ENCODE assay signal across 36 cellular contexts in the genomic region with DNA sequence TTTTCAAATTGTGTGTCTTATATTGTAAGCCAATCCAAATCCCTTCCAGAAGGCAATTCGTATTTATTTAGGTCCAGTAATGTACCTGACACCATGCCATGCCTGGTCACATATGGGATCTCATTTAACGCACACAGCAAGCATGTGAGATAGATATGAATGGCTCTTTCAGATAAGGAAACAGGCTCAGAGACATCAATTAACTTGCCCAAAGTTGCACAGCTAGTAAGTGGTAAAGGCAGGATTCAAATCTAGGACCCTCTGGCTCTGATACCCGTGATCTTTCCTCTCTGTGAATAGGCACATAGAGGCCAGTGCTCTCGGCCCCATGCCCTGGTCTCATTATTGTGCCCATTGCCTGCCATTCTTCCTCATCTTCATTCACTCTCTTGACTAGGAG. TPM values are rescaled to one million over a fixed set of nuclear protein-coding genes. Genes with fewer than 3 reads are reported as not detected.
"Had no signal": no experiment of that assay in that cellular context is flagged by ENCODE, and none has a peak within 500 bp of the region (broad histone marks: within the 10 kb centered on the region; RNA-seq: fewer than 3 reads in every experiment).

No MANE protein-coding gene starts in this region.

- H3K9me3 ChIP-seq: adrenal gland, body of pancreas, breast epithelium had no signal

- H3K27ac ChIP-seq: adrenal gland, body of pancreas, brain microvascular endothelial cell, breast epithelium, VCaP had no signal

- H3K4me1 ChIP-seq: adrenal gland, body of pancreas, breast epithelium had no signal

- H3K27me3 ChIP-seq: adrenal gland, body of pancreas, brain microvascular endothelial cell, breast epithelium had no signal

- ATAC-seq: activated CD8-positive, alpha-beta T cell treated with anti-CD3 and anti-CD28 coated beads for 36 hours; activated naive CD4-positive, alpha-beta T cell treated with anti-CD3 and anti-CD28 coated beads, Interleukin-2, amount 50 U/mL, for 72 hours; activated T-cell treated with anti-CD3 and anti-CD28 coated beads, Interleukin-2, amount 50 U/mL, for 4 hours; activated T-cell treated with anti-CD3 and anti-CD28 coated beads, Interleukin-2, amount 50 U/mL, for 72 hours; activated T-helper 17 cell treated with anti-CD3 and anti-CD28 coated beads, Interleukin-2, amount 50 U/mL, for 72 hours; body of pancreas had no signal

- H3K36me3 ChIP-seq: adrenal gland, brain microvascular endothelial cell, breast epithelium had no signal

- H3K4me3 ChIP-seq: adrenal gland, body of pancreas, breast epithelium had no signal

- FAIRE-seq: astrocyte, colon, TTC549 had no signal

- DNase-seq: activated B cell treated with CpG ODN at 0.5 μM for 24 hours; activated CD4-positive, alpha-beta memory T cell treated with anti-CD3 and anti-CD28 coated beads for 36 hours; activated CD4-positive, alpha-beta T cell treated with anti-CD3 and anti-CD28 coated beads for 4 hours; activated CD4-positive, alpha-beta T cell treated with anti-CD3 and anti-CD28 coated beads, Interleukin-2, amount 10 ng/mL, durations not matched to agents 24 days and 14 days; activated CD4-positive, alpha-beta T cell treated with anti-CD3 and anti-CD28 coated beads, Interleukin-2, amount 50 U/mL, for 1 hour; activated CD4-positive, alpha-beta T cell treated with anti-CD3 and anti-CD28 coated beads, Interleukin-2, amount 50 U/mL, for 4 hours; activated CD4-positive, CD25-positive, alpha-beta regulatory T cell treated with anti-CD3 and anti-CD28 coated beads, Interleukin-2, amount 50 U/mL, for 72 hours; activated CD8-positive, alpha-beta memory T cell treated with anti-CD3 and anti-CD28 coated beads, Interleukin-2, amount 50 U/mL, for 4 hours; activated CD8-positive, alpha-beta T cell treated with anti-CD3 and anti-CD28 coated beads for 36 hours; activated effector memory CD4-positive, alpha-beta T cell treated with anti-CD3 and anti-CD28 coated beads, Interleukin-2, amount 50 U/mL, for 16 hours; activated gamma-delta T cell treated with Interleukin-2 at 50 U/mL for 16 hours; activated naive CD4-positive, alpha-beta T cell; activated naive CD4-positive, alpha-beta T cell treated with anti-CD3 and anti-CD28 coated beads for 36 hours; activated naive CD4-positive, alpha-beta T cell treated with anti-CD3 and anti-CD28 coated beads, Interleukin-2, amount 50 U/mL, for 16 hours; activated naive CD8-positive, alpha-beta T cell treated with anti-CD3 and anti-CD28 coated beads for 36 hours; activated T-cell treated with anti-CD3 and anti-CD28 coated beads for 4 hours; activated T-cell treated with anti-CD3 and anti-CD28 coated beads, Interleukin-2, amount 50 U/mL, for 1 hour; activated T-cell treated with anti-CD3 and anti-CD28 coated beads, Interleukin-2, amount 50 U/mL, for 4 hours; activated T-cell treated with anti-CD3 and anti-CD28 coated beads, Interleukin-2, amount 50 U/mL, for 72 hours; adrenal gland; amniotic stem cell; body of pancreas; brain microvascular endothelial cell; central memory CD4-positive, alpha-beta T cell; T-helper 2 cell; T-helper 9 cell had no signal

RNA-seq across cellular contexts. Expression of a gene that starts 34.3 kb away (rescaled TPM):
- total RNA-seq: activated B cell treated with CpG ODN at 0.5 μM for 24 hours; activated CD4-positive, alpha-beta memory T cell treated with anti-CD3 and anti-CD28 coated beads for 36 hours; activated CD4-positive, alpha-beta T cell treated with anti-CD3 and anti-CD28 coated beads, Interleukin-2, amount 10 ng/mL, durations not matched to agents 24 days and 14 days; activated CD8-positive, alpha-beta memory T cell treated with anti-CD3 and anti-CD28 coated beads for 36 hours; activated CD8-positive, alpha-beta T cell treated with anti-CD3 and anti-CD28 coated beads for 36 hours; activated naive CD4-positive, alpha-beta T cell treated with anti-CD3 and anti-CD28 coated beads for 36 hours; activated naive CD4-positive, alpha-beta T cell treated with anti-CD3 and anti-CD28 coated beads, Interleukin-2, amount 50 U/mL, for 72 hours; activated naive CD8-positive, alpha-beta T cell treated with anti-CD3 and anti-CD28 coated beads for 36 hours; activated T-cell treated with anti-CD3 and anti-CD28 coated beads, Interleukin-2, amount 50 U/mL, for 4 hours; activated T-cell treated with anti-CD3 and anti-CD28 coated beads, Interleukin-2, amount 50 U/mL, for 72 hours; activated T-helper 1 cell treated with anti-CD3 and anti-CD28 coated beads, Interleukin-12 subunit alpha, Interleukin-12 subunit beta, Interleukin-2, Interleukin-4 antibody, amounts not matched to agents 30 ng/mL and 10 ng/mL and 1 ng/mL, durations not matched to agents 14 hours and 24 hours and 36 hours; activated T-helper 17 cell treated with anti-CD3 and anti-CD28 coated beads, Interleukin-2, amount 50 U/mL, for 72 hours; aorta; body of pancreas; breast epithelium had no signal
- polyA plus RNA-seq: aorta had no signal

RNA-seq across cellular contexts. Expression of a gene that starts 47.2 kb away (rescaled TPM):
- total RNA-seq: activated B cell treated with CpG ODN at 0.5 μM for 24 hours had no signal
